In genomic region chr17:77110006-77110374, GRCh38 we compare ENCODE assay signal across 8 cellular contexts. TPM values are rescaled to one million over a fixed set of nuclear protein-coding genes. Genes with fewer than 3 reads are reported as not detected.
DNase-seq lines count a peak whose midpoint lies in the region; ATAC-seq, FAIRE-seq and TF ChIP-seq lines count a peak whose summit lies in the region.

No MANE protein-coding gene starts in this region.

- FAIRE-seq in frontal cortex (lab: Jason Lieb, UNC), result no peak

- peaks cover 20 to 37% (median 28%) of the 10 kb centered on the region in 3 donors for H3K4me1 Mint-ChIP-seq in CD8-positive, alpha-beta memory T cell

- no peaks in the 10 kb centered on the region for H3K9me3 Mint-ChIP-seq in CD8-positive, alpha-beta memory T cell

- no peaks in the 10 kb centered on the region for H3K36me3 ChIP-seq in RWPE2 (ENCODE audit: low read depth)
- H3K36me3 ChIP-seq in psoas muscle (ENCODE audit: insufficient read depth in 1 of 2, low read depth in 1 of 2), result no peaks in the 10 kb centered on the region
- H3K36me3 ChIP-seq in HAP-1 (replicated peaks), result no peaks in the 10 kb centered on the region
- no peaks in the 10 kb centered on the region for H3K36me3 ChIP-seq in CD8-positive, alpha-beta memory T cell (ENCODE audit: insufficient read depth, low read length)

- ATAC-seq in RWPE2 (ENCODE audit: low read depth), result no peak
- peak; percentile 64 to 89 (median 70) for ATAC-seq in psoas muscle

- H3K27ac Mint-ChIP-seq in CD8-positive, alpha-beta memory T cell, result peak overlapping the region in 2 of 8 donors; percentile 71 to 72

- peaks cover 0 to 5% of the 10 kb centered on the region in 2 donors for H3K27me3 Mint-ChIP-seq in CD8-positive, alpha-beta memory T cell

- in situ Hi-C loops in HAP-1 (cut with MboI; ENCODE audit: low sequenced_read_pairs), result no loop called here

- no peaks in the 10 kb centered on the region for H3K27me3 ChIP-seq in RWPE2 (ENCODE audit: insufficient read depth, poor library complexity, severe bottlenecking)
- no peaks in the 10 kb centered on the region for H3K27me3 ChIP-seq in psoas muscle (ENCODE audit: insufficient read depth in 3 of 3, low read length in 2 of 3)
- no peaks in the 10 kb centered on the region for H3K27me3 ChIP-seq in HAP-1 (ENCODE audit: low read depth)
- H3K27me3 ChIP-seq in CD8-positive, alpha-beta memory T cell (ENCODE audit: insufficient read depth, low read length, poor library complexity, severe bottlenecking), result no peaks in the 10 kb centered on the region

- H3K4me1 ChIP-seq in RWPE2 (ENCODE audit: insufficient read depth, poor library complexity, severe bottlenecking) (peaks cover 7% of the 10 kb centered on the region), psoas muscle (peaks cover 20% of the 10 kb centered on the region), HAP-1 (peaks cover 6% of the 10 kb centered on the region)
- peaks cover 7% of the 10 kb centered on the region for H3K4me1 ChIP-seq in CD8-positive, alpha-beta memory T cell (ENCODE audit: insufficient read depth, low read length)

- intact Hi-C loops in psoas muscle (cut with DNase I), result no loop called here

- CTCF ChIA-PET in CD8-positive, alpha-beta memory T cell (lab: Charles Lee), result interaction anchor here (0.8 to 2.3 kb wide), 2 partner anchors 11 to 21 kb away, joined by 3 to 9 read pairs; no protein-coding TSS in a partner anchor

- TF ChIP-seq CTCF in RWPE2 (IDR thresholded peaks at IDR 0.05; ENCODE audit: poor library complexity, severe bottlenecking) (no peak), fibroblast of the aortic adventitia (IDR thresholded peaks at IDR 0.05; ENCODE audit: insufficient read depth, low read length) (no peak), psoas muscle (IDR thresholded peaks at IDR 0.05) (no peak)

- H3K9me3 ChIP-seq in RWPE2 (ENCODE audit: severe bottlenecking) (no peaks in the 10 kb centered on the region), psoas muscle (no peaks in the 10 kb centered on the region), HAP-1 (no peaks in the 10 kb centered on the region)
- H3K9me3 ChIP-seq in CD8-positive, alpha-beta memory T cell (ENCODE audit: low read length), result no peaks in the 10 kb centered on the region

- POLR2A ChIA-PET in CD8-positive, alpha-beta memory T cell (lab: Charles Lee), result no interaction called here

- peak; percentile 20 for DNase-seq in GF-D8 (lab: John Stamatoyannopoulos, UW)
- no peak for DNase-seq in RWPE2 (ENCODE audit: low spot score)
- DNase-seq in fibroblast of the aortic adventitia (ENCODE audit: low read depth), result peak; percentile 52
- DNase-seq in psoas muscle, result no peak
- no peak for DNase-seq in HAP-1 (ENCODE audit: low spot score in 2 of 2)
- DNase-seq in CD8-positive, alpha-beta memory T cell, result no peak
- no peak for DNase-seq in frontal cortex (ENCODE audit: low spot score in 2 of 2)
- no peak for DNase-seq in DMS79 (lab: John Stamatoyannopoulos, UW)

- 3 to 11% (median 4%) methylated on average over 4 of the region's 4 CpGs for WGBS in psoas muscle, 3 donors

- peak overlapping the region; percentile 29 for H3K27ac ChIP-seq in RWPE2 (ENCODE audit: poor library complexity, severe bottlenecking)
- peak overlapping the region; percentile 81 for H3K27ac ChIP-seq in psoas muscle
- H3K27ac ChIP-seq in CD8-positive, alpha-beta memory T cell (ENCODE audit: low read depth, low read length), result no peak overlapping the region

- H3K4me3 Mint-ChIP-seq in CD8-positive, alpha-beta memory T cell, result no peak overlapping the region

- H3K4me3 ChIP-seq in RWPE2 (ENCODE audit: severe bottlenecking) (no peak overlapping the region), fibroblast of the aortic adventitia (ENCODE audit: low read depth, low read length) (no peak overlapping the region), psoas muscle (peak overlapping the region; percentile 34), HAP-1 (no peak overlapping the region)
- no peak overlapping the region for H3K4me3 ChIP-seq in CD8-positive, alpha-beta memory T cell (ENCODE audit: low read length)

- H3K36me3 Mint-ChIP-seq in CD8-positive, alpha-beta memory T cell, result no peaks in the 10 kb centered on the region

RNA-seq across cellular contexts. Expression of gene SEC14L1, which starts 30.8 kb away (rescaled TPM):
- 34.3 and 149 TPM in 2 replicates for total RNA-seq in fibroblast of the aortic adventitia (ENCODE audit: low replicate concordance)
- 10 to 100 TPM; 68.7 to 98.9 (median 73.0) TPM for total RNA-seq in psoas muscle
- 10 to 100 TPM; 38.6 to 84.2 (median 43.2) TPM for polyA plus RNA-seq in psoas muscle
- total RNA-seq in CD8-positive, alpha-beta memory T cell, result 10 to 100 TPM; 73.3 to 75.6 TPM
- 9.5 TPM for polyA plus RNA-seq in CD8-positive, alpha-beta memory T cell
- 56.3 TPM for total RNA-seq in frontal cortex

Comparison
In these comparisons a context has a peak if more than half of its experiments do, and no peak if none do; other contexts are left out.
1. DNase-seq: peak in GF-D8 (single experiment) and fibroblast of the aortic adventitia (single experiment); none in RWPE2 (single experiment), psoas muscle (0 of 2), HAP-1 (0 of 2), CD8-positive, alpha-beta memory T cell (0 of 5), frontal cortex (0 of 2) and DMS79 (single experiment).